Comparison of ENCODE assay signal across 1 cellular context in genomic region chr6:11921017-11921438, GRCh38.
TF ChIP-seq lines count a peak whose summit lies in the region.

No MANE protein-coding gene starts in this region.

TF ChIP-seq in K562, 482 proteins besides CTCF, POLR2A, EP300 and RAD21 (continued from another document and continues in another):
- TF ChIP-seq ZNF655 (CRISPR knock-in tag; IDR thresholded peaks at IDR 0.05) (no peak), GTF2A2 (tag; IDR thresholded peaks at IDR 0.05) (no peak), FOS (IDR thresholded peaks at IDR 0.05; ENCODE audit: extremely low read depth, insufficient read length) (peak; percentile 25), ZNF184 (CRISPR knock-in tag; IDR thresholded peaks at IDR 0.05) (no peak), TRIM24 (IDR thresholded peaks at IDR 0.05) (0 out of 4 replicates have a peak, but pooled peaks of 1 of the 2 experiments have one; percentile 24), NFATC3 (IDR thresholded peaks at IDR 0.05) (0 out of 2 replicates have a peak, but pooled peaks have one; percentile 9), POU5F1 (IDR thresholded peaks at IDR 0.05; ENCODE audit: borderline replicate concordance, low read depth, low read length, partially characterized antibody) (no peak), KDM5B (IDR thresholded peaks at IDR 0.05; ENCODE audit: insufficient replicate concordance, low read depth, low read length) (peak; percentile 50), YY1 (IDR thresholded peaks at IDR 0.05; ENCODE audit: borderline replicate concordance in 1 of 3, control insufficient read depth in 1 of 3, extremely low read depth in 1 of 3, insufficient read depth in 3 of 3, insufficient read length in 1 of 3, insufficient replicate concordance in 2 of 3, low read depth in 1 of 3, low read length in 2 of 3) (peak in 1 of 3 experiments; percentile 19), ELF2 (CRISPR knock-in tag; IDR thresholded peaks at IDR 0.05) (no peak), MEIS2 (IDR thresholded peaks at IDR 0.05; ENCODE audit: partially characterized antibody) (peak; percentile 21), SNAPC5 (CRISPR knock-in tag; IDR thresholded peaks at IDR 0.05) (no peak), PATZ1 (CRISPR knock-in tag; IDR thresholded peaks at IDR 0.05; ENCODE audit: borderline replicate concordance) (no peak), ZNF347 (CRISPR knock-in tag; IDR thresholded peaks at IDR 0.05; ENCODE audit: low read depth) (no peak), ZFPM2 (CRISPR knock-in tag; IDR thresholded peaks at IDR 0.05) (no peak), CCNT2 (IDR thresholded peaks at IDR 0.05; ENCODE audit: borderline replicate concordance, extremely low read depth, insufficient read length, low read depth, low read length) (peak; percentile 23), POLR2G (IDR thresholded peaks at IDR 0.05; ENCODE audit: low read depth, low read length) (peak; percentile 68), TEAD1 (CRISPR knock-in tag; IDR thresholded peaks at IDR 0.05) (peak in 1 of 2 experiments; percentile 39; a peak in 1 of 4 replicates), OTX1 (CRISPR knock-in tag; IDR thresholded peaks at IDR 0.05) (no peak), XRCC3 (IDR thresholded peaks at IDR 0.05) (no peak), ZBTB11 (CRISPR knock-in tag; IDR thresholded peaks at IDR 0.05) (no peak), IFI16 (CRISPR knock-in tag; IDR thresholded peaks at IDR 0.05) (no peak), SP1 (CRISPR knock-in tag; IDR thresholded peaks at IDR 0.05) (peak; percentile 44; the same call in 1 of the 2 replicates), CUX1 (CRISPR knock-in tag; IDR thresholded peaks at IDR 0.05) (no peak), DPF2 (IDR thresholded peaks at IDR 0.05) (peak; percentile 95), ZNF143 (CRISPR knock-in tag; IDR thresholded peaks at IDR 0.05) (no peak), FOXA1 (IDR thresholded peaks at IDR 0.05; ENCODE audit: borderline replicate concordance) (no peak), CGGBP1 (CRISPR knock-in tag; IDR thresholded peaks at IDR 0.05) (no peak), SREBF1 (IDR thresholded peaks at IDR 0.05; ENCODE audit: borderline replicate concordance, low read depth, low read length) (no peak), ZKSCAN8 (CRISPR knock-in tag; IDR thresholded peaks at IDR 0.05) (no peak), NBN (IDR thresholded peaks at IDR 0.05; ENCODE audit: low read depth) (peak; percentile 75; the same call in 1 of the 2 replicates), RFX7 (CRISPR knock-in tag; IDR thresholded peaks at IDR 0.05) (no peak)
- TF ChIP-seq, protein P1, sequence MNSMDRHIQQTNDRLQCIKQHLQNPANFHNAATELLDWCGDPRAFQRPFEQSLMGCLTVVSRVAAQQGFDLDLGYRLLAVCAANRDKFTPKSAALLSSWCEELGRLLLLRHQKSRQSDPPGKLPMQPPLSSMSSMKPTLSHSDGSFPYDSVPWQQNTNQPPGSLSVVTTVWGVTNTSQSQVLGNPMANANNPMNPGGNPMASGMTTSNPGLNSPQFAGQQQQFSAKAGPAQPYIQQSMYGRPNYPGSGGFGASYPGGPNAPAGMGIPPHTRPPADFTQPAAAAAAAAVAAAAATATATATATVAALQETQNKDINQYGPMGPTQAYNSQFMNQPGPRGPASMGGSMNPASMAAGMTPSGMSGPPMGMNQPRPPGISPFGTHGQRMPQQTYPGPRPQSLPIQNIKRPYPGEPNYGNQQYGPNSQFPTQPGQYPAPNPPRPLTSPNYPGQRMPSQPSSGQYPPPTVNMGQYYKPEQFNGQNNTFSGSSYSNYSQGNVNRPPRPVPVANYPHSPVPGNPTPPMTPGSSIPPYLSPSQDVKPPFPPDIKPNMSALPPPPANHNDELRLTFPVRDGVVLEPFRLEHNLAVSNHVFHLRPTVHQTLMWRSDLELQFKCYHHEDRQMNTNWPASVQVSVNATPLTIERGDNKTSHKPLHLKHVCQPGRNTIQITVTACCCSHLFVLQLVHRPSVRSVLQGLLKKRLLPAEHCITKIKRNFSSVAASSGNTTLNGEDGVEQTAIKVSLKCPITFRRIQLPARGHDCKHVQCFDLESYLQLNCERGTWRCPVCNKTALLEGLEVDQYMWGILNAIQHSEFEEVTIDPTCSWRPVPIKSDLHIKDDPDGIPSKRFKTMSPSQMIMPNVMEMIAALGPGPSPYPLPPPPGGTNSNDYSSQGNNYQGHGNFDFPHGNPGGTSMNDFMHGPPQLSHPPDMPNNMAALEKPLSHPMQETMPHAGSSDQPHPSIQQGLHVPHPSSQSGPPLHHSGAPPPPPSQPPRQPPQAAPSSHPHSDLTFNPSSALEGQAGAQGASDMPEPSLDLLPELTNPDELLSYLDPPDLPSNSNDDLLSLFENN (IDR thresholded peaks at IDR 0.05; ENCODE audit: low read depth in 2 of 2, low read length in 2 of 2) = peak in 1 of 2 experiments; percentile 4; a peak in 1 of 4 replicates
- TF ChIP-seq, protein P2, sequence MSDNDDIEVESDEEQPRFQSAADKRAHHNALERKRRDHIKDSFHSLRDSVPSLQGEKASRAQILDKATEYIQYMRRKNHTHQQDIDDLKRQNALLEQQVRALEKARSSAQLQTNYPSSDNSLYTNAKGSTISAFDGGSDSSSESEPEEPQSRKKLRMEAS (CRISPR knock-in tag; IDR thresholded peaks at IDR 0.05) = no peak
- TF ChIP-seq, protein P3, sequence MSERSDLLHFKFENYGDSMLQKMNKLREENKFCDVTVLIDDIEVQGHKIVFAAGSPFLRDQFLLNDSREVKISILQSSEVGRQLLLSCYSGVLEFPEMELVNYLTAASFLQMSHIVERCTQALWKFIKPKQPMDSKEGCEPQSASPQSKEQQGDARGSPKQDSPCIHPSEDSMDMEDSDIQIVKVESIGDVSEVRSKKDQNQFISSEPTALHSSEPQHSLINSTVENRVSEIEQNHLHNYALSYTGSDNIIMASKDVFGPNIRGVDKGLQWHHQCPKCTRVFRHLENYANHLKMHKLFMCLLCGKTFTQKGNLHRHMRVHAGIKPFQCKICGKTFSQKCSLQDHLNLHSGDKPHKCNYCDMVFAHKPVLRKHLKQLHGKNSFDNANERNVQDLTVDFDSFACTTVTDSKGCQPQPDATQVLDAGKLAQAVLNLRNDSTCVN (CRISPR knock-in tag; IDR thresholded peaks at IDR 0.05) = no peak
- TF ChIP-seq, protein P4, sequence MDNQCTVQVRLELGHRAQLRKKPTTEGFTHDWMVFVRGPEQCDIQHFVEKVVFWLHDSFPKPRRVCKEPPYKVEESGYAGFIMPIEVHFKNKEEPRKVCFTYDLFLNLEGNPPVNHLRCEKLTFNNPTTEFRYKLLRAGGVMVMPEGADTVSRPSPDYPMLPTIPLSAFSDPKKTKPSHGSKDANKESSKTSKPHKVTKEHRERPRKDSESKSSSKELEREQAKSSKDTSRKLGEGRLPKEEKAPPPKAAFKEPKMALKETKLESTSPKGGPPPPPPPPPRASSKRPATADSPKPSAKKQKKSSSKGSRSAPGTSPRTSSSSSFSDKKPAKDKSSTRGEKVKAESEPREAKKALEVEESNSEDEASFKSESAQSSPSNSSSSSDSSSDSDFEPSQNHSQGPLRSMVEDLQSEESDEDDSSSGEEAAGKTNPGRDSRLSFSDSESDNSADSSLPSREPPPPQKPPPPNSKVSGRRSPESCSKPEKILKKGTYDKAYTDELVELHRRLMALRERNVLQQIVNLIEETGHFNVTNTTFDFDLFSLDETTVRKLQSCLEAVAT (IDR thresholded peaks at IDR 0.05) = peak; percentile 67 to 77; a peak in 2 of 4 replicates
- TF ChIP-seq, protein P5, sequence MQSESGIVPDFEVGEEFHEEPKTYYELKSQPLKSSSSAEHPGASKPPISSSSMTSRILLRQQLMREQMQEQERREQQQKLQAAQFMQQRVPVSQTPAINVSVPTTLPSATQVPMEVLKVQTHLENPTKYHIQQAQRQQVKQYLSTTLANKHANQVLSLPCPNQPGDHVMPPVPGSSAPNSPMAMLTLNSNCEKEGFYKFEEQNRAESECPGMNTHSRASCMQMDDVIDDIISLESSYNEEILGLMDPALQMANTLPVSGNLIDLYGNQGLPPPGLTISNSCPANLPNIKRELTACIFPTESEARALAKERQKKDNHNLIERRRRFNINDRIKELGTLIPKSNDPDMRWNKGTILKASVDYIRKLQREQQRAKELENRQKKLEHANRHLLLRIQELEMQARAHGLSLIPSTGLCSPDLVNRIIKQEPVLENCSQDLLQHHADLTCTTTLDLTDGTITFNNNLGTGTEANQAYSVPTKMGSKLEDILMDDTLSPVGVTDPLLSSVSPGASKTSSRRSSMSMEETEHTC (IDR thresholded peaks at IDR 0.05) = 0 out of 2 replicates have a peak, but pooled peaks have one; percentile 25
